22 cellular contexts compared by ENCODE assay signal in genomic region chr3:34132069-34132677, GRCh38.
DNase-seq lines count a peak whose midpoint lies in the region; ATAC-seq and TF ChIP-seq lines count a peak whose summit lies in the region.
"Had no signal": no experiment of that assay in that cellular context is flagged by ENCODE, and none has a peak within 500 bp of the region (broad histone marks: within the 10 kb centered on the region; RNA-seq: fewer than 3 reads in every experiment).

No MANE protein-coding gene starts in this region.

- no peaks in the 10 kb centered on the region for H3K9me3 ChIP-seq in vagina
- no peaks in the 10 kb centered on the region for H3K9me3 ChIP-seq in aorta (ENCODE audit: control insufficient read depth, low read length)
- H3K9me3 ChIP-seq: ovary had no signal

- no peak for ATAC-seq in aorta (ENCODE audit: low FRiP score)
- ATAC-seq: activated naive CD8-positive, alpha-beta T cell treated with anti-CD3 and anti-CD28 coated beads, Interleukin-2, amount 50 U/mL, for 24 hours had no signal

- no peak for TF ChIP-seq POLR2A in vagina (IDR thresholded peaks at IDR 0.05)

- H3K27me3 ChIP-seq in vagina (no peaks in the 10 kb centered on the region), aorta (ENCODE audit: control insufficient read depth in 1 of 2, insufficient read depth in 2 of 2, low read length in 1 of 2) (no peaks in the 10 kb centered on the region)
- H3K27me3 ChIP-seq: ovary had no signal

- no peak for TF ChIP-seq CTCF in vagina (IDR thresholded peaks at IDR 0.05)

- intact Hi-C loops in posterior cingulate gyrus (cut with DNase I) = no loop called here
- intact Hi-C loops in vagina (cut with DNase I) = no loop called here
- intact Hi-C loops in aorta (cut with DNase I) = no loop called here

- WGBS in aorta, 2 donors = 35 to 41% methylated on average over 2 of the region's 2 CpGs

- H3K4me1 ChIP-seq in vagina (no peaks in the 10 kb centered on the region), aorta (ENCODE audit: control insufficient read depth in 1 of 2, insufficient read depth in 2 of 2, low read length in 2 of 2) (no peaks in the 10 kb centered on the region)

- no peak overlapping the region for H3K27ac ChIP-seq in vagina
- H3K27ac ChIP-seq in aorta (ENCODE audit: low read depth in 1 of 2, low read length in 2 of 2) = no peak overlapping the region
- H3K27ac ChIP-seq: epithelial cell of prostate, KMS-11, ovary, SK-N-MC had no signal

- no peaks in the 10 kb centered on the region for H3K36me3 ChIP-seq in vagina
- no peaks in the 10 kb centered on the region for H3K36me3 ChIP-seq in aorta (ENCODE audit: control insufficient read depth in 1 of 2, insufficient read depth in 2 of 2, low read length in 1 of 2)
- H3K36me3 ChIP-seq: ovary had no signal

- DNase-seq in G401 (ENCODE audit: low spot score) = peak; percentile 90
- peak; percentile 34 for DNase-seq in NCI-H69 (lab: John Stamatoyannopoulos, UW)
- DNase-seq in cerebellum (ENCODE audit: low spot score) = peak; percentile 60
- DNase-seq in posterior cingulate gyrus = peak in 6 of 10 donors; percentile 17 to 86 (median 59)
- DNase-seq in NCI-H345 (lab: John Stamatoyannopoulos, UW) = no peak
- DNase-seq in midbrain (lab: John Stamatoyannopoulos, UW) = no peak
- no peak for DNase-seq in vagina (ENCODE audit: extremely low spot score in 2 of 2)
- DNase-seq in aorta = no peak
- DNase-seq: activated CD4-positive, alpha-beta T cell treated with anti-CD3 and anti-CD28 coated beads for 4 hours; activated naive CD8-positive, alpha-beta T cell treated with anti-CD3 and anti-CD28 coated beads, Interleukin-2, amount 50 U/mL, for 24 hours; activated T-cell treated with anti-CD3 and anti-CD28 coated beads, Interleukin-2, amount 50 U/mL, for 24 hours; COR-L47; effector CD4-positive, alpha-beta T cell; head of caudate nucleus; NCI-H526 treated with DMSO at 0.1 percent for 48 hours; ovary; RPMI8226; stimulated activated CD4-positive, alpha-beta T cell treated with anti-CD3 and anti-CD28 coated beads, Interleukin-12 subunit alpha, Interleukin-12 subunit beta, amount 100 ng/mL, for 4 hours; stimulated activated CD4-positive, alpha-beta T cell treated with anti-CD3 and anti-CD28 coated beads, Interleukin-4, amount 100 ng/mL, for 1 hour had no signal

- in situ Hi-C loops in G401 (cut with HindIII; ENCODE audit: low sequenced_read_pairs) = no loop called here

- H3K4me3 ChIP-seq in vagina = no peak overlapping the region
- no peak overlapping the region for H3K4me3 ChIP-seq in aorta (ENCODE audit: low read length in 2 of 2)
- H3K4me3 ChIP-seq: ovary, SK-N-MC had no signal

Comparison
In these comparisons a context has a peak if more than half of its experiments do, and no peak if none do; other contexts are left out.
1. DNase-seq: peak in G401 (single experiment), NCI-H69 (single experiment), cerebellum (single experiment) and posterior cingulate gyrus (6 of 10); none in NCI-H345 (single experiment), midbrain (single experiment), vagina (0 of 2) and aorta (0 of 2).